ENCODE assay signal across 1 cellular context in the genomic region with DNA sequence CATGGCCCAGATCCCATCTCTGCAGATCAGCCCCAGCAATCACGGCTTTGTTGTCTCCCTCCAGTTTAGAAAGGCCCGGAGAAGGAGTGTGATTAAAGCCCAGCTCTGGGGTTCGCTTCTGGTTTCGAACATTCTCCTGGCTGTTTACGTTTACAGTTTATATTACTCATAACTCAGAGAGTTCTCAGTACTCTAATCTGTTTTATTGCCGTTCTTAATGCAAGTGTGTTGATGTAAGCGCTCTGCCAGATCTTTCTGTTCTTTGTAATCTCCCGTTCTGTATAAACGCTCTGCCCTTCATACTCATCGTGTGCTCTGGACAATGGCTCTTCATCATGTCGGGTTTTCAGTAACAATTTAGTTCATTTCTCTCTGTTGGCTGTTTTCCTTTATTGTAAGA.
TF ChIP-seq lines count a peak whose summit lies in the region.

No MANE protein-coding gene starts in this region.

TF ChIP-seq in IMR-90, 13 proteins besides CTCF, POLR2A, EP300 and RAD21 (continued from another document):
- TF ChIP-seq, protein P1, sequence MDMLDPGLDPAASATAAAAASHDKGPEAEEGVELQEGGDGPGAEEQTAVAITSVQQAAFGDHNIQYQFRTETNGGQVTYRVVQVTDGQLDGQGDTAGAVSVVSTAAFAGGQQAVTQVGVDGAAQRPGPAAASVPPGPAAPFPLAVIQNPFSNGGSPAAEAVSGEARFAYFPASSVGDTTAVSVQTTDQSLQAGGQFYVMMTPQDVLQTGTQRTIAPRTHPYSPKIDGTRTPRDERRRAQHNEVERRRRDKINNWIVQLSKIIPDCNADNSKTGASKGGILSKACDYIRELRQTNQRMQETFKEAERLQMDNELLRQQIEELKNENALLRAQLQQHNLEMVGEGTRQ (IDR thresholded peaks at IDR 0.05; ENCODE audit: low read depth, low read length) = no peak
- peak; percentile 44 for TF ChIP-seq CEBPB (IDR thresholded peaks at IDR 0.05; ENCODE audit: low read depth, low read length)
- peak; percentile 51 for TF ChIP-seq FOS (IDR thresholded peaks at IDR 0.05; ENCODE audit: low read depth, low read length)
- no peak for TF ChIP-seq RFX5 (IDR thresholded peaks at IDR 0.05; ENCODE audit: low read depth, low read length)
- no peak for TF ChIP-seq NFE2L2 (IDR thresholded peaks at IDR 0.05; ENCODE audit: low read depth, low read length)
- TF ChIP-seq SMC3 (IDR thresholded peaks at IDR 0.05; ENCODE audit: low read depth, low read length) = no peak
